In the genomic region with DNA sequence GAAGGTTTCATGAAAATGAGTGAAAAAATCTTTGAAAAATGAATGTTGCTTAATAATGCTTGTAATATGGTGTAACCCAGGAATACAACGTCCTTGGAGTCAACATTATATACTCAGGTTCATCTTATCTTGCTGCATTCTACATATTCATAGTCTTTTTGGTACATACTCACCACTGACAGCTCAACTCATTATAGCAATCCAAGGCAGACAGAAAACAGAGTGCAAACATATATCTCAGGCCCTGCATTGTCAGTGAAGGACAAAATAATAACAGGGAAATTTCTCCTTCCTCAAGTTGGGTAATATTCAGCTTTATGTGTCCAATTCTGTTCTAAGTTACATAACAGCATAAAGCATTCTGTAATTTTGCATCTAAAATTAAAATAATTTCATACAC, we compare ENCODE assay signal across 24 cellular contexts.
"Had no signal": no experiment of that assay in that cellular context is flagged by ENCODE, and none has a peak within 500 bp of the region (broad histone marks: within the 10 kb centered on the region; RNA-seq: fewer than 3 reads in every experiment).

No MANE protein-coding gene starts in this region.

- H3K27ac ChIP-seq: stomach, suprapubic skin, testis, thoracic aorta, thyroid gland, tibial artery, tibial nerve, transverse colon, upper lobe of left lung, upper lobe of right lung, uterus, vagina had no signal

- H3K36me3 ChIP-seq: stomach, suprapubic skin, thoracic aorta, thyroid gland, tibial artery, tibial nerve, transverse colon, upper lobe of left lung, upper lobe of right lung, uterus, vagina had no signal

- DNase-seq: stimulated activated CD4-positive, alpha-beta T cell treated with anti-CD3 and anti-CD28 coated beads, Interleukin-2, amount 100 ng/mL, for 48 hours; stimulated activated CD4-positive, alpha-beta T cell treated with anti-CD3 and anti-CD28 coated beads, Interleukin-4, amount 100 ng/mL, for 1 hour; stimulated activated CD4-positive, alpha-beta T cell treated with anti-CD3 and anti-CD28 coated beads, Interleukin-4, amount 100 ng/mL, for 24 hours; stimulated activated CD4-positive, alpha-beta T cell treated with anti-CD3 and anti-CD28 coated beads, Interleukin-4, amount 100 ng/mL, for 4 hours; stimulated activated CD8-positive, alpha-beta memory T cell treated with anti-CD3 and anti-CD28 coated beads, Interleukin-4, amount 100 ng/mL, for 48 hours; stimulated activated naive B cell treated with anti-CD40 and anti-IgM and Interleukin-4, amounts not matched to agents 10 μg/mL and 1 μg/mL and 100 μg/mL, for 72 hours; stimulated activated naive CD4-positive, alpha-beta T cell; stimulated activated naive CD4-positive, alpha-beta T cell treated with Interleukin-2 at 50 U/mL for 16 hours; stimulated activated naive CD8-positive, alpha-beta T cell treated with anti-CD3 and anti-CD28 coated beads, Interleukin-15, amount 100 ng/mL, for 72 hours; stimulated activated naive CD8-positive, alpha-beta T cell treated with anti-CD3 and anti-CD28 coated beads, Interleukin-15, Interleukin-2, amounts not matched to agents 100 U/mL and 50 U/mL, for 24 hours; stomach; substantia nigra; testis; thyroid gland; tibial artery; transverse colon; trophoblast cell; upper lobe of left lung; upper lobe of right lung; uterus had no signal

- H3K4me3 ChIP-seq: stomach, suprapubic skin, testis, thoracic aorta, thyroid gland, tibial artery, tibial nerve, transverse colon, upper lobe of left lung, upper lobe of right lung, uterus, vagina had no signal

- H3K9me3 ChIP-seq: stomach, suprapubic skin, testis, thoracic aorta, thyroid gland, tibial artery, tibial nerve, transverse colon, upper lobe of left lung, upper lobe of right lung, uterus, vagina had no signal

- H3K27me3 ChIP-seq: stomach, suprapubic skin, testis, thyroid gland, tibial artery, tibial nerve, transverse colon, upper lobe of left lung, upper lobe of right lung, uterus, vagina had no signal
